ENCODE assay signal across 23 cellular contexts in genomic region chr16:85355515-85355837, GRCh38.
DNase-seq lines count a peak whose midpoint lies in the region; ATAC-seq, FAIRE-seq and TF ChIP-seq lines count a peak whose summit lies in the region.
"Had no signal": no experiment of that assay in that cellular context is flagged by ENCODE, and none has a peak within 500 bp of the region (broad histone marks: within the 10 kb centered on the region; RNA-seq: fewer than 3 reads in every experiment).

No MANE protein-coding gene starts in this region.

- WGBS in mammary epithelial cell (ENCODE audit: low coverage, missing lambda C conversion rate): 97% methylated on average over 6 of the region's 7 CpGs
- 13% methylated on average over 7 of the region's 7 CpGs for WGBS in K562 (ENCODE audit: insufficient coverage, low coverage, missing lambda C conversion rate)
- 76 to 84% methylated on average over 4 to 7 of the region's 7 CpGs for WGBS in transverse colon (ENCODE audit: low coverage in 1 of 2), 2 donors

- intact Hi-C loops in mammary epithelial cell (cut with micrococcal nuclease) (no loop called here), breast epithelium (cut with DNase I; ENCODE audit: low total_unique reads) (no loop called here), K562 (cut with micrococcal nuclease) (loop anchor here (2.0 kb wide), 1 partner anchor 27 kb away; no protein-coding TSS in a partner anchor), transverse colon (cut with DNase I; ENCODE audit: low total_unique reads) (no loop called here), upper lobe of right lung (cut with DNase I) (no loop called here)

- no peak for FAIRE-seq in K562 (lab: Jason Lieb, UNC)
- FAIRE-seq: bronchial epithelial cell, GM12891, kidney had no signal

- TF ChIP-seq EP300 in K562 (IDR thresholded peaks at IDR 0.05; ENCODE audit: low read length): no peak
- TF ChIP-seq EP300 in transverse colon (IDR thresholded peaks at IDR 0.05; ENCODE audit: low read depth): no peak

- H3K4me3 ChIP-seq in mammary epithelial cell (replicated peaks in 1 of 3; ENCODE audit: insufficient read depth in 1 of 3, low read depth in 2 of 3, low read length in 3 of 3) (no peak overlapping the region), breast epithelium (no peak overlapping the region), K562 (no peak overlapping the region), muscle layer of colon (ENCODE audit: low read depth in 1 of 2, low read length in 2 of 2) (no peak overlapping the region), transverse colon (no peak overlapping the region), upper lobe of right lung (no peak overlapping the region)

- H3K9ac ChIP-seq in mammary epithelial cell (ENCODE audit: insufficient read depth, low read length) (no peak overlapping the region), K562 (ENCODE audit: insufficient read depth in 1 of 2, low read depth in 2 of 2, low read length in 2 of 2) (peak overlapping the region in 1 of 2 experiments; percentile 55; a peak in 2 of 4 replicates), muscle layer of colon (ENCODE audit: low read length) (peak overlapping the region; percentile 20)

- DNase-seq in mammary epithelial cell (no peak), breast epithelium (ENCODE audit: low spot score in 2 of 2) (no peak), K562 (ENCODE audit: extremely low read depth in 1 of 4, low spot score in 3 of 4) (no peak), transverse colon (no peak), upper lobe of right lung (no peak), hippocampal formation (lab: John Stamatoyannopoulos, UW) (no peak)
- DNase-seq: 8988T; activated CD4-positive, alpha-beta T cell treated with anti-CD3 and anti-CD28 coated beads for 4 hours; activated CD8-positive, alpha-beta memory T cell treated with anti-CD3 and anti-CD28 coated beads, Interleukin-2, amount 10 ng/mL, durations not matched to agents 7 days and 5 days; activated naive CD4-positive, alpha-beta T cell; activated T-cell treated with anti-CD3 and anti-CD28 coated beads, Interleukin-2, amount 50 U/mL, for 48 hours; CD4-positive, alpha-beta memory T cell; GOT3; kidney; NCI-H1048; NCI-H187; NCI-H2171 treated with DMSO at 0.1 percent for 48 hours; NCI-H510A treated with DMSO at 0.1 percent for 48 hours; stimulated activated naive CD8-positive, alpha-beta T cell treated with anti-CD3 and anti-CD28 coated beads, Interleukin-15, Interleukin-2, amounts not matched to agents 100 U/mL and 50 U/mL, for 24 hours had no signal

- H3K36me3 ChIP-seq in mammary epithelial cell (ENCODE audit: insufficient read depth, low read length) (no peaks in the 10 kb centered on the region), breast epithelium (no peaks in the 10 kb centered on the region), K562 (ENCODE audit: control insufficient read depth, insufficient read depth, low read length) (no peaks in the 10 kb centered on the region), muscle layer of colon (ENCODE audit: insufficient read depth, low read length) (no peaks in the 10 kb centered on the region), transverse colon (no peaks in the 10 kb centered on the region), upper lobe of right lung (no peaks in the 10 kb centered on the region)

- H4K20me1 ChIP-seq in mammary epithelial cell (ENCODE audit: insufficient read depth, low read length) (no peaks in the 10 kb centered on the region), K562 (replicated peaks; ENCODE audit: control insufficient read depth, insufficient read depth, low read length) (no peaks in the 10 kb centered on the region)

- H3K4me1 ChIP-seq in mammary epithelial cell (ENCODE audit: insufficient read depth, low read length) (peaks cover 42% of the 10 kb centered on the region), breast epithelium (peaks cover 2 to 29% of the 10 kb centered on the region in 2 donors), K562 (replicated peaks in 1 of 2; ENCODE audit: control insufficient read depth in 2 of 2, insufficient read depth in 2 of 2, low read length in 2 of 2) (peaks cover 43 to 69% of the 10 kb centered on the region in 2 experiments), muscle layer of colon (ENCODE audit: insufficient read depth, low read length) (peaks cover 68% of the 10 kb centered on the region), transverse colon (peaks cover 11 to 53% (median 44%) of the 10 kb centered on the region in 4 donors), upper lobe of right lung (peaks cover 23% of the 10 kb centered on the region)

- H3K9me3 ChIP-seq in mammary epithelial cell (replicated peaks; ENCODE audit: insufficient read depth, low read length) (no peaks in the 10 kb centered on the region), breast epithelium (no peaks in the 10 kb centered on the region), K562 (replicated peaks; ENCODE audit: control insufficient read depth, insufficient read depth, low read depth, low read length) (no peaks in the 10 kb centered on the region; the same call in 1 of the 2 replicates), muscle layer of colon (ENCODE audit: low read length) (no peaks in the 10 kb centered on the region), transverse colon (no peaks in the 10 kb centered on the region), upper lobe of right lung (no peaks in the 10 kb centered on the region)

- POLR2A ChIA-PET in K562 (lab: Yijun Ruan, JAX): interaction anchor here (0.9 to 1.6 kb wide), 3 partner anchors 8 to 85 kb away, joined by 3 to 4 read pairs (median 3); no protein-coding TSS in a partner anchor

- TF ChIP-seq CTCF in mammary epithelial cell (conservative IDR thresholded peaks at IDR 0.05 in 1 of 2, IDR thresholded peaks at IDR 0.05 in 1 of 2; ENCODE audit: extremely low read depth in 1 of 2, insufficient read depth in 1 of 2, low read depth in 1 of 2, low read length in 2 of 2) (no peak), breast epithelium (IDR thresholded peaks at IDR 0.05) (no peak), K562 (IDR thresholded peaks at IDR 0.05 in 2 of 3, conservative IDR thresholded peaks at IDR 0.05 in 1 of 3; ENCODE audit: insufficient read depth in 2 of 3, low read depth in 1 of 3, low read length in 3 of 3) (no peak), transverse colon (IDR thresholded peaks at IDR 0.05) (no peak), upper lobe of right lung (IDR thresholded peaks at IDR 0.05) (no peak)

- no peak for TF ChIP-seq RAD21 in K562 (CRISPR knock-in tag; conservative IDR thresholded peaks at IDR 0.05 in 1 of 2, IDR thresholded peaks at IDR 0.05 in 1 of 2)

- H2AFZ ChIP-seq in mammary epithelial cell (ENCODE audit: low read depth, low read length): no peak overlapping the region
- peak overlapping the region; percentile 71; the same call in 1 of the 2 replicates for H2AFZ ChIP-seq in K562 (ENCODE audit: low read depth, low read length)

- ATAC-seq in K562 (no peak), upper lobe of right lung (no peak), GM19467 (IDR thresholded peaks at IDR 0.05; ENCODE audit: unreplicated experiment) (no peak)
- ATAC-seq: activated CD8-positive, alpha-beta memory T cell treated with anti-CD3 and anti-CD28 coated beads, Interleukin-2, amount 10 ng/mL, durations not matched to agents 7 days and 5 days; stimulated activated naive CD8-positive, alpha-beta T cell treated with anti-CD3 and anti-CD28 coated beads, Interleukin-15, Interleukin-2, amounts not matched to agents 100 U/mL and 50 U/mL, for 24 hours had no signal

- H3K4me2 ChIP-seq in mammary epithelial cell (ENCODE audit: insufficient read depth, low read depth, low read length): peak overlapping the region; percentile 4
- peak overlapping the region; percentile 68 for H3K4me2 ChIP-seq in K562 (ENCODE audit: insufficient read depth, low read length)

- no peaks in the 10 kb centered on the region for H3K79me2 ChIP-seq in mammary epithelial cell (ENCODE audit: insufficient read depth, low read length)
- peaks cover 14% of the 10 kb centered on the region for H3K79me2 ChIP-seq in K562 (ENCODE audit: control insufficient read depth, insufficient read depth, low read length)

- in situ Hi-C loops in mammary epithelial cell (cut with MboI; ENCODE audit: low sequenced_read_pairs in 2 of 2): no loop called here
- in situ Hi-C loops in K562 (cut with MboI): no loop called here
- in situ Hi-C loops in transverse colon (cut with MboI; ENCODE audit: low pct_ligation_motif_present in 1 of 4, low pct_unique_long_range_greater_than_20kb in 1 of 4, low sequenced_read_pairs in 3 of 4): no loop called here

- H3K27me3 ChIP-seq in mammary epithelial cell (ENCODE audit: insufficient read depth, low read length) (no peaks in the 10 kb centered on the region), breast epithelium (no peaks in the 10 kb centered on the region), K562 (ENCODE audit: control insufficient read depth in 2 of 2, insufficient read depth in 2 of 2, low read length in 2 of 2) (no peaks in the 10 kb centered on the region), muscle layer of colon (ENCODE audit: control insufficient read depth in 1 of 2, insufficient read depth in 2 of 2, low read length in 2 of 2) (no peaks in the 10 kb centered on the region), transverse colon (no peaks in the 10 kb centered on the region), upper lobe of right lung (no peaks in the 10 kb centered on the region)

- peaks cover 3% of the 10 kb centered on the region for H3K9me1 ChIP-seq in K562 (ENCODE audit: control insufficient read depth, insufficient read depth, low read length)

- CTCF ChIA-PET in mammary epithelial cell (lab: Charles Lee; ENCODE audit: low non-redundant PET): no interaction called here
- CTCF ChIA-PET in K562 (lab: Yijun Ruan, JAX; ENCODE audit: low intra/inter-chr PET ratio): interaction anchor here (1.2 kb wide), 1 partner anchor 9 kb away, joined by 5 read pairs; no protein-coding TSS in a partner anchor

- dilution Hi-C loops in mammary epithelial cell (cut with HindIII; ENCODE audit: low sequenced_read_pairs): no loop called here

- H3K27ac ChIP-seq in mammary epithelial cell (ENCODE audit: insufficient read depth, low read depth, low read length) (no peak overlapping the region), breast epithelium (peak overlapping the region in 1 of 2 donors; percentile 73), K562 (ENCODE audit: extremely low read depth, low read depth, low read length) (peak overlapping the region; percentile 76; the same call in 2 of the 3 replicates), muscle layer of colon (ENCODE audit: low read depth, low read length) (no peak overlapping the region), transverse colon (peak overlapping the region; percentile 33 to 70 (median 53)), upper lobe of right lung (no peak overlapping the region)

- no peak for TF ChIP-seq POLR2A in breast epithelium (IDR thresholded peaks at IDR 0.05)
- TF ChIP-seq POLR2A in K562 (conservative IDR thresholded peaks at IDR 0.05): no peak
- no peak for TF ChIP-seq POLR2A in transverse colon (IDR thresholded peaks at IDR 0.05)

- BruUV-seq in mammary epithelial cell (replicated peaks; lab: Mats Ljungman, UMichigan) (no TSS peak), K562 (replicated peaks; lab: Mats Ljungman, UMichigan) (no TSS peak)

Comparison
In these comparisons a context has a peak if more than half of its experiments do, and no peak if none do; other contexts are left out.
1. H3K27ac ChIP-seq: peak in K562 (single experiment) and transverse colon (4 of 4); none in mammary epithelial cell (single experiment), muscle layer of colon (single experiment) and upper lobe of right lung (single experiment).